ENCODE assay signal across 16 cellular contexts in genomic region chr16:27427538-27427937, GRCh38. TPM values are rescaled to one million over a fixed set of nuclear protein-coding genes. Genes with fewer than 3 reads are reported as not detected.
DNase-seq lines count a peak whose midpoint lies in the region; ATAC-seq, FAIRE-seq and TF ChIP-seq lines count a peak whose summit lies in the region.
"Had no signal": no experiment of that assay in that cellular context is flagged by ENCODE, and none has a peak within 500 bp of the region (broad histone marks: within the 10 kb centered on the region; RNA-seq: fewer than 3 reads in every experiment).

No MANE protein-coding gene starts in this region.

- no peaks in the 10 kb centered on the region for H3K36me3 ChIP-seq in HepG2 (replicated peaks in 1 of 2; ENCODE audit: control insufficient read depth in 1 of 2, insufficient read depth in 2 of 2, low read length in 2 of 2)
- H3K36me3 ChIP-seq in vagina, result no peaks in the 10 kb centered on the region
- H3K36me3 ChIP-seq: prostate gland had no signal

- H3K4me1 ChIP-seq in HepG2 (ENCODE audit: insufficient read depth, low read length) (0 out of 2 replicates have a peak, but pooled peaks cover 10% of the 10 kb centered on the region), vagina (no peaks in the 10 kb centered on the region)
- H3K4me1 ChIP-seq: foreskin keratinocyte, prostate gland had no signal

- ATAC-seq in HepG2 (no peak), HG03095 (IDR thresholded peaks at IDR 0.05; ENCODE audit: unreplicated experiment) (no peak)
- ATAC-seq: foreskin keratinocyte had no signal

- POLR2A ChIA-PET in activated CD4-positive, alpha-beta memory T cell treated with anti-CD3 and anti-CD28 coated beads, Interleukin-2, amount 10 ng/mL, durations not matched to agents 7 days and 5 days (lab: Charles Lee), result interaction anchor here (1.0 to 2.0 kb wide), 8 partner anchors 19 to 224 kb away, joined by 3 to 14 read pairs (median 4); partner anchors contain the start of gene KDM8
- POLR2A ChIA-PET in HepG2 (lab: Yijun Ruan, JAX), result no interaction called here

- H4K20me1 ChIP-seq in HepG2 (ENCODE audit: insufficient read depth, low read length), result no peaks in the 10 kb centered on the region

- H3K27me3 Mint-ChIP-seq in activated naive CD4-positive, alpha-beta T cell treated with anti-CD3 and anti-CD28 coated beads, Interleukin-2, amount 50 U/mL, for 24 hours, result no peaks in the 10 kb centered on the region
- no peaks in the 10 kb centered on the region for H3K27me3 Mint-ChIP-seq in activated CD4-positive, alpha-beta memory T cell treated with anti-CD3 and anti-CD28 coated beads, Interleukin-2, amount 10 ng/mL, durations not matched to agents 7 days and 5 days

- H3K27me3 ChIP-seq in HepG2 (ENCODE audit: control insufficient read depth in 1 of 2, insufficient read depth in 2 of 2, low read length in 2 of 2) (peaks cover 0 to 13% of the 10 kb centered on the region in 2 experiments; a peak in 3 of 5 replicates), vagina (no peaks in the 10 kb centered on the region)
- H3K27me3 ChIP-seq: foreskin keratinocyte had no signal

- BruUV-seq in HepG2 (replicated peaks; lab: Mats Ljungman, UMichigan), result no TSS peak

- 16% methylated on average over 5 of the region's 5 CpGs for WGBS in HepG2 (ENCODE audit: low lambda C conversion rate)

- H3K4me3 ChIP-seq in HepG2 (replicated peaks in 1 of 3; ENCODE audit: insufficient read depth in 1 of 3, low read depth in 2 of 3, low read length in 3 of 3) (peak overlapping the region in 1 of 3 experiments; percentile 17; a peak in 1 of 6 replicates), vagina (no peak overlapping the region)
- H3K4me3 ChIP-seq: prostate gland had no signal

- H3K79me2 ChIP-seq in HepG2 (ENCODE audit: insufficient read depth, low read length), result no peaks in the 10 kb centered on the region

- intact Hi-C loops in HepG2 (cut with micrococcal nuclease; ENCODE audit: unreplicated experiment) (no loop called here), vagina (cut with DNase I) (no loop called here)

- H3K27ac ChIP-seq in HepG2 (ENCODE audit: extremely low read length, insufficient read depth, low read length), result no peak overlapping the region
- H3K27ac ChIP-seq in vagina, result no peak overlapping the region
- H3K27ac ChIP-seq: foreskin keratinocyte, KMS-11, prostate gland had no signal

- peak overlapping the region; percentile 30 for H3K4me2 ChIP-seq in HepG2 (ENCODE audit: low read depth, low read length)

- H3K9me3 ChIP-seq in HepG2 (ENCODE audit: low read length), result peaks cover 6% of the 10 kb centered on the region; the same call in 1 of the 2 replicates
- H3K9me3 ChIP-seq in vagina, result no peaks in the 10 kb centered on the region
- H3K9me3 ChIP-seq: prostate gland had no signal

- in situ Hi-C loops in HepG2 (cut with HindIII; ENCODE audit: extremely low pct_ligation_motif_present, low pct_unique_long_range_greater_than_20kb), result no loop called here

- H3K9me3 Mint-ChIP-seq in activated naive CD4-positive, alpha-beta T cell treated with anti-CD3 and anti-CD28 coated beads, Interleukin-2, amount 50 U/mL, for 24 hours, result peaks cover under 1% of the 10 kb centered on the region
- peaks cover 12% of the 10 kb centered on the region for H3K9me3 Mint-ChIP-seq in activated CD4-positive, alpha-beta memory T cell treated with anti-CD3 and anti-CD28 coated beads, Interleukin-2, amount 10 ng/mL, durations not matched to agents 7 days and 5 days
- H3K9me3 Mint-ChIP-seq: memory B cell had no signal

- peak overlapping the region; percentile 68 for H3K27ac Mint-ChIP-seq in activated naive CD4-positive, alpha-beta T cell treated with anti-CD3 and anti-CD28 coated beads, Interleukin-2, amount 50 U/mL, for 24 hours
- H3K27ac Mint-ChIP-seq in activated CD4-positive, alpha-beta memory T cell treated with anti-CD3 and anti-CD28 coated beads, Interleukin-2, amount 10 ng/mL, durations not matched to agents 7 days and 5 days, result peak overlapping the region; percentile 78
- H3K27ac Mint-ChIP-seq: endodermal cell had no signal

- H3K9ac ChIP-seq in HepG2 (ENCODE audit: insufficient read depth, low read depth, low read length), result no peak overlapping the region
- H3K9ac ChIP-seq: KMS-11 had no signal

- no peak for TF ChIP-seq EP300 in HepG2 (IDR thresholded peaks at IDR 0.05; ENCODE audit: low read depth in 2 of 2, low read length in 2 of 2)
- TF ChIP-seq EP300 in HepG2 (CRISPR knock-in tag; IDR thresholded peaks at IDR 0.05; ENCODE audit: borderline replicate concordance), result no peak

- H3K4me3 Mint-ChIP-seq in activated naive CD4-positive, alpha-beta T cell treated with anti-CD3 and anti-CD28 coated beads, Interleukin-2, amount 50 U/mL, for 24 hours, result no peak overlapping the region
- H3K4me3 Mint-ChIP-seq in activated CD4-positive, alpha-beta memory T cell treated with anti-CD3 and anti-CD28 coated beads, Interleukin-2, amount 10 ng/mL, durations not matched to agents 7 days and 5 days, result peak overlapping the region; percentile 57
- H3K4me3 Mint-ChIP-seq: endodermal cell, memory B cell had no signal

- TF ChIP-seq POLR2A in HepG2 (IDR thresholded peaks at IDR 0.05; ENCODE audit: insufficient read depth in 1 of 2, low read depth in 2 of 2, low read length in 2 of 2), result no peak
- no peak for TF ChIP-seq POLR2A in vagina (IDR thresholded peaks at IDR 0.05)

- H3K36me3 Mint-ChIP-seq in activated naive CD4-positive, alpha-beta T cell treated with anti-CD3 and anti-CD28 coated beads, Interleukin-2, amount 50 U/mL, for 24 hours, result peaks cover 33% of the 10 kb centered on the region
- peaks cover 61% of the 10 kb centered on the region for H3K36me3 Mint-ChIP-seq in activated CD4-positive, alpha-beta memory T cell treated with anti-CD3 and anti-CD28 coated beads, Interleukin-2, amount 10 ng/mL, durations not matched to agents 7 days and 5 days (ENCODE audit: low read depth)
- H3K36me3 Mint-ChIP-seq: memory B cell had no signal

- TF ChIP-seq CTCF in HepG2 (CRISPR knock-in tag; IDR thresholded peaks at IDR 0.05) (no peak), vagina (IDR thresholded peaks at IDR 0.05) (no peak)

- peaks cover 64% of the 10 kb centered on the region for H3K4me1 Mint-ChIP-seq in activated naive CD4-positive, alpha-beta T cell treated with anti-CD3 and anti-CD28 coated beads, Interleukin-2, amount 50 U/mL, for 24 hours
- H3K4me1 Mint-ChIP-seq in activated CD4-positive, alpha-beta memory T cell treated with anti-CD3 and anti-CD28 coated beads, Interleukin-2, amount 10 ng/mL, durations not matched to agents 7 days and 5 days, result peaks cover 59% of the 10 kb centered on the region
- H3K4me1 Mint-ChIP-seq: endodermal cell had no signal

- TF ChIP-seq RAD21 in HepG2 (CRISPR knock-in tag; IDR thresholded peaks at IDR 0.05), result no peak

- DNase-seq in activated naive CD4-positive, alpha-beta T cell treated with anti-CD3 and anti-CD28 coated beads, Interleukin-2, amount 50 U/mL, for 16 hours, result no peak
- peak; percentile 11 for DNase-seq in activated CD4-positive, alpha-beta memory T cell treated with anti-CD3 and anti-CD28 coated beads, Interleukin-2, amount 10 ng/mL, durations not matched to agents 7 days and 5 days
- DNase-seq in HepG2 (ENCODE audit: low spot score), result no peak
- DNase-seq in vagina (ENCODE audit: extremely low spot score in 2 of 2), result peak; percentile 47 to 81
- DNase-seq in SKM-1 (lab: John Stamatoyannopoulos, UW; ENCODE audit: unreplicated experiment), result no peak
- DNase-seq in AML-193 (lab: John Stamatoyannopoulos, UW), result no peak
- DNase-seq: DMS79, endodermal cell, foreskin keratinocyte, GOT3, NCI-H146 had no signal

- CTCF ChIA-PET in activated CD4-positive, alpha-beta memory T cell treated with anti-CD3 and anti-CD28 coated beads, Interleukin-2, amount 10 ng/mL, durations not matched to agents 7 days and 5 days (lab: Charles Lee), result interaction anchor here (1.0 to 2.5 kb wide), 3 partner anchors 19 to 109 kb away, joined by 3 to 9 read pairs (median 3); no protein-coding TSS in a partner anchor
- CTCF ChIA-PET in HepG2 (lab: Yijun Ruan, JAX; ENCODE audit: low intra/inter-chr PET ratio, low total read pairs), result no interaction called here

- no peak overlapping the region for H2AFZ ChIP-seq in HepG2 (ENCODE audit: low read length)

- no peak for FAIRE-seq in HepG2 (lab: Jason Lieb, UNC)

TF ChIP-seq in HepG2, 621 proteins besides CTCF, POLR2A, EP300 and RAD21 (continues in another document):
- TF ChIP-seq NFE2L1 (CRISPR knock-in tag; IDR thresholded peaks at IDR 0.05; ENCODE audit: borderline replicate concordance) (no peak), RFX3 (CRISPR knock-in tag; IDR thresholded peaks at IDR 0.05) (no peak), TBX2 (CRISPR knock-in tag; IDR thresholded peaks at IDR 0.05; ENCODE audit: borderline replicate concordance) (no peak)

RNA-seq across cellular contexts. Expression of gene IL21R, which starts 25.6 kb away (rescaled TPM):
- 10 to 100 TPM; 29.2 to 29.5 TPM for total RNA-seq in activated CD4-positive, alpha-beta memory T cell treated with anti-CD3 and anti-CD28 coated beads, Interleukin-2, amount 10 ng/mL, durations not matched to agents 7 days and 5 days
- total RNA-seq in HepG2 (2016; rRNA removed; fragmentation: Illumina TruSeq; extraction: Trizol) (0.17 and 0.64 TPM in 2 replicates), vagina (0.98 TPM)
- total RNA-seq in HepG2 (2016; cell fraction: cytosol; rRNA removed; fragmentation: Illumina TruSeq; extraction: Trizol; ENCODE audit: low read depth), result not detected in 2 replicates
- total RNA-seq in HepG2 (2016; cell fraction: insoluble cytoplasmic fraction; rRNA removed; fragmentation: Illumina TruSeq; extraction: Trizol), result 0.22 and 0.43 TPM in 2 replicates
- 0.22 and 0.45 TPM in 2 replicates for total RNA-seq in HepG2 (2016; cell fraction: membrane; rRNA removed; fragmentation: Illumina TruSeq; extraction: Trizol)
- 0.28 and 0.40 TPM in 2 replicates for total RNA-seq in HepG2 (2016; cell fraction: nucleus; rRNA removed; fragmentation: Illumina TruSeq; extraction: Trizol)
- polyA plus RNA-seq in HepG2 (2011; rRNA removed), result 0.49 and 1.6 TPM in 2 replicates
- 0.62 and 1.4 TPM in 2 replicates for polyA plus RNA-seq in HepG2 (2011; cell fraction: cytosol; rRNA removed)
- polyA plus RNA-seq in HepG2 (2011; cell fraction: nucleus; rRNA removed), result 0.34 and 1.6 TPM in 2 replicates
- polyA plus RNA-seq in HepG2 (2012), result 1.1 and 2.8 TPM in 2 replicates
- polyA plus RNA-seq in HepG2 (2016; cell fraction: cytosol; fragmentation: Illumina TruSeq; extraction: Trizol; ENCODE audit: low read depth), result 0.07 and 0.09 TPM in 2 replicates
- 0.14 and 0.21 TPM in 2 replicates for polyA plus RNA-seq in HepG2 (2016; cell fraction: insoluble cytoplasmic fraction; fragmentation: Illumina TruSeq; extraction: Trizol; ENCODE audit: low read depth)
- 0.06 and 0.12 TPM in 2 replicates for polyA plus RNA-seq in HepG2 (2016; cell fraction: membrane; fragmentation: Illumina TruSeq; extraction: Trizol; ENCODE audit: low read depth)
- polyA plus RNA-seq in HepG2 (2016; cell fraction: nucleus; fragmentation: Illumina TruSeq; extraction: Trizol; ENCODE audit: insufficient read depth, low read depth), result 0.35 and 0.56 TPM in 2 replicates
- 0.56 and 3.1 TPM in 2 replicates for polyA minus RNA-seq in HepG2 (2011; rRNA and poly(A)+ RNA removed; ENCODE audit: low replicate concordance)
- 0.88 and 1.1 TPM in 2 replicates for polyA minus RNA-seq in HepG2 (2011; cell fraction: cytosol; rRNA and poly(A)+ RNA removed)
- 0.26 and 0.87 TPM in 2 replicates for polyA minus RNA-seq in HepG2 (2011; cell fraction: nucleus; rRNA and poly(A)+ RNA removed)

Comparison
In these comparisons a context has a peak if more than half of its experiments do, and no peak if none do; other contexts are left out.
1. DNase-seq: peak in activated CD4-positive, alpha-beta memory T cell treated with anti-CD3 and anti-CD28 coated beads, Interleukin-2, amount 10 ng/mL, durations not matched to agents 7 days and 5 days (single experiment) and vagina (2 of 2); none in activated naive CD4-positive, alpha-beta T cell treated with anti-CD3 and anti-CD28 coated beads, Interleukin-2, amount 50 U/mL, for 16 hours (single experiment), HepG2 (single experiment), SKM-1 (single experiment) and AML-193 (0 of 2).
2. RNA of gene IL21R, which starts 25.6 kb away (total RNA-seq): 29.2 to 29.5 TPM in activated CD4-positive, alpha-beta memory T cell treated with anti-CD3 and anti-CD28 coated beads, Interleukin-2, amount 10 ng/mL, durations not matched to agents 7 days and 5 days; 0.98 TPM in vagina (single experiment) and 0.17 to 0.64 TPM in HepG2; every median in the first group is over 10 times any median in the second.